In the genomic region with DNA sequence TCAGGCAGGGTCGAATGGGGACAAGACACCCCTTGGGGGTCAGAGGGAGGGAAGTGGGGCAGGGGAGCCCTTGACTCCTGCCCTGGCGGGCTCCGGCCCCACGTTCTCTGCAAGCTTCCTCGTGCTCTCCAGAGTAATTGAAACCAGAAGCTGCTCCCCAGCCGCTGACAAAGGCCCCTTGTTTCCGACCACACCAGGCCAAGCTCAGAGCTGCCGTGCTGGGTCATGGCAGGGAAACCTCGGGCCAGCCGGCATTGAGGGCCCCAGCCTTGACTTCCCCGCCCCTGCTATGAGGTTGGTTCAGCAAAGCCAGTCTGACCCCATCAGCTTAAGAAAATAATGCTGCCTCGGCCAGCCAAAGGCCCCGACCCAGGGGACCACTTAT, we compare ENCODE assay signal across 12 cellular contexts. TPM values are rescaled to one million over a fixed set of nuclear protein-coding genes. Genes with fewer than 3 reads are reported as not detected.
DNase-seq lines count a peak whose midpoint lies in the region; TF ChIP-seq lines count a peak whose summit lies in the region.
"Had no signal": no experiment of that assay in that cellular context is flagged by ENCODE, and none has a peak within 500 bp of the region (broad histone marks: within the 10 kb centered on the region; RNA-seq: fewer than 3 reads in every experiment).

No MANE protein-coding gene starts in this region.

- TF ChIP-seq POLR2A in suprapubic skin (IDR thresholded peaks at IDR 0.05): no peak

- H3K27ac ChIP-seq in SJCRH30: peak overlapping the region; percentile 98
- peak overlapping the region; percentile 73 for H3K27ac ChIP-seq in mesodermal cell (ENCODE audit: low read depth, low read length, severe bottlenecking)
- H3K27ac ChIP-seq in suprapubic skin: peak overlapping the region; percentile 86
- H3K27ac ChIP-seq: brain microvascular endothelial cell had no signal

- TF ChIP-seq CTCF in fibroblast of mammary gland (conservative IDR thresholded peaks at IDR 0.05; ENCODE audit: control insufficient read depth, insufficient read depth, low read depth, low read length) (no peak), suprapubic skin (IDR thresholded peaks at IDR 0.05) (no peak)

- H3K36me3 ChIP-seq in SJCRH30: no peaks in the 10 kb centered on the region
- H3K36me3 ChIP-seq in mesodermal cell (ENCODE audit: control insufficient read depth, insufficient read depth, low read length): peaks cover 16% of the 10 kb centered on the region
- peaks cover 18% of the 10 kb centered on the region for H3K36me3 ChIP-seq in suprapubic skin

- WGBS in mesodermal cell (ENCODE audit: insufficient coverage in 2 of 2), 2 experiments: 85 to 92% methylated on average over 11 of the region's 13 CpGs
- WGBS in suprapubic skin: 27% methylated on average over 10 of the region's 13 CpGs

- peak; percentile 66 to 78 for DNase-seq in SJCRH30
- DNase-seq in fibroblast of mammary gland (ENCODE audit: low read depth): peak; percentile 50
- no peak for DNase-seq in suprapubic skin (ENCODE audit: low spot score in 2 of 2)
- no peak for DNase-seq in effector CD4-positive, alpha-beta T cell
- no peak for DNase-seq in NCI-H1092 treated with DMSO at 0.1 percent for 48 hours (lab: John Stamatoyannopoulos, UW)
- DNase-seq in activated CD4-positive, alpha-beta T cell treated with anti-CD3 and anti-CD28 coated beads, Interleukin-2, amount 50 U/mL, for 48 hours: no peak
- DNase-seq in activated CD4-positive, alpha-beta T cell treated with anti-CD3 and anti-CD28 coated beads for 4 hours: no peak
- DNase-seq: activated T-cell treated with anti-CD3 and anti-CD28 coated beads for 4 hours; brain microvascular endothelial cell; NCI-H1694 treated with DMSO at 0.1 percent for 48 hours; NK-92 treated with Interleukin-12 subunit alpha and Interleukin-12 subunit beta, amount 100 ng/mL, for 24 hours had no signal

- peaks cover 39% of the 10 kb centered on the region for H3K4me1 ChIP-seq in SJCRH30
- peaks cover 23% of the 10 kb centered on the region for H3K4me1 ChIP-seq in mesodermal cell (ENCODE audit: control insufficient read depth, insufficient read depth, low read length, poor library complexity, severe bottlenecking)
- H3K4me1 ChIP-seq in suprapubic skin: peaks cover 33% of the 10 kb centered on the region

- no peak for TF ChIP-seq EP300 in suprapubic skin (IDR thresholded peaks at IDR 0.05)

- H3K4me3 ChIP-seq in SJCRH30 (peak overlapping the region; percentile 54), fibroblast of mammary gland (ENCODE audit: control insufficient read depth, low read depth, low read length) (no peak overlapping the region), mesodermal cell (ENCODE audit: extremely low read depth, insufficient read depth, low read length, poor library complexity, severe bottlenecking) (no peak overlapping the region), suprapubic skin (peak overlapping the region; percentile 26)

- H3K9me3 ChIP-seq in SJCRH30 (replicated peaks): no peaks in the 10 kb centered on the region
- H3K9me3 ChIP-seq in mesodermal cell (ENCODE audit: control insufficient read depth, low read length): no peaks in the 10 kb centered on the region
- no peaks in the 10 kb centered on the region for H3K9me3 ChIP-seq in suprapubic skin

- H3K27me3 ChIP-seq in SJCRH30: no peaks in the 10 kb centered on the region
- H3K27me3 ChIP-seq in suprapubic skin: no peaks in the 10 kb centered on the region
- H3K27me3 ChIP-seq: brain microvascular endothelial cell had no signal

RNA-seq across cellular contexts. Expression of a gene that starts 43.3 kb away (rescaled TPM):
- total RNA-seq in SJCRH30 (2014; rRNA removed; shearing (Covaris generic)): 15.6 and 17.4 TPM in 2 replicates
- polyA plus RNA-seq in mesodermal cell (2013, experiment 1 of 2): 14.5 TPM
- polyA plus RNA-seq in mesodermal cell (2013, experiment 2 of 2): 13.0 TPM
- total RNA-seq in suprapubic skin: 10 to 100 TPM; 11.6 to 12.9 (median 12.6) TPM

Comparison
In these comparisons a context has a peak if more than half of its experiments do, and no peak if none do; other contexts are left out.
1. DNase-seq: peak in SJCRH30 (2 of 2) and fibroblast of mammary gland (single experiment); none in suprapubic skin (0 of 2), effector CD4-positive, alpha-beta T cell (single experiment), NCI-H1092 treated with DMSO at 0.1 percent for 48 hours (single experiment), activated CD4-positive, alpha-beta T cell treated with anti-CD3 and anti-CD28 coated beads, Interleukin-2, amount 50 U/mL, for 48 hours (0 of 2) and activated CD4-positive, alpha-beta T cell treated with anti-CD3 and anti-CD28 coated beads for 4 hours (0 of 2).
2. H3K4me3 ChIP-seq: peak in SJCRH30 (single experiment) and suprapubic skin (single experiment); none in fibroblast of mammary gland (single experiment) and mesodermal cell (single experiment).
3. Peak in every context shown above with its lines, with median percentiles within 50 percentile points of each other: H3K27ac ChIP-seq.